8 cellular contexts compared by ENCODE assay signal in genomic region chr10:11178606-11179221, GRCh38.
DNase-seq lines count a peak whose midpoint lies in the region; ATAC-seq and TF ChIP-seq lines count a peak whose summit lies in the region.

No MANE protein-coding gene starts in this region.

- peak overlapping the region; percentile 65 for H3K4me2 ChIP-seq in smooth muscle cell

- H3K36me3 ChIP-seq in esophagus muscularis mucosa (peaks cover 0 to 37% (median 6%) of the 10 kb centered on the region in 4 donors), smooth muscle cell (ENCODE audit: low read depth) (no peaks in the 10 kb centered on the region), uterus (no peaks in the 10 kb centered on the region)

- H3K27ac ChIP-seq in esophagus muscularis mucosa (replicated peaks in 1 of 4), result peak overlapping the region; percentile 16 to 66 (median 50)
- peak overlapping the region; percentile 88 for H3K27ac ChIP-seq in smooth muscle cell (ENCODE audit: low read depth)
- H3K27ac ChIP-seq in uterus, result no peak overlapping the region

- DNase-seq in D341Med (ENCODE audit: low spot score), result peak; percentile 33
- peak; percentile 100 for DNase-seq in Jurkat, Clone E6-1 (ENCODE audit: low read depth, low spot score)
- DNase-seq in activated CD4-positive, alpha-beta T cell treated with anti-CD3 and anti-CD28 coated beads, Interleukin-2, amount 50 U/mL, for 4 hours, result peak; percentile 70 to 75
- DNase-seq in esophagus muscularis mucosa (ENCODE audit: extremely low spot score), result no peak
- DNase-seq in smooth muscle cell (lab: John Stamatoyannopoulos, UW; ENCODE audit: unreplicated experiment), result peak; percentile 5
- DNase-seq in uterus, result no peak
- no peak for DNase-seq in iPS-NIHi11 (ENCODE audit: low spot score)

- H3K4me1 ChIP-seq in esophagus muscularis mucosa (peaks cover 55 to 96% (median 75%) of the 10 kb centered on the region in 4 donors), smooth muscle cell (ENCODE audit: low read depth) (peaks cover 13% of the 10 kb centered on the region), uterus (no peaks in the 10 kb centered on the region)

- H4K20me1 ChIP-seq in smooth muscle cell (ENCODE audit: low read depth), result no peaks in the 10 kb centered on the region

- H3K9ac ChIP-seq in smooth muscle cell (ENCODE audit: low read depth), result peak overlapping the region; percentile 38

- peaks cover 9% of the 10 kb centered on the region for H3F3A ChIP-seq in smooth muscle cell (ENCODE audit: low read depth)

- peak overlapping the region; percentile 68 for H3K4me3 ChIP-seq in Jurkat, Clone E6-1 (ENCODE audit: low read length)
- H3K4me3 ChIP-seq in esophagus muscularis mucosa, result no peak overlapping the region
- no peak overlapping the region for H3K4me3 ChIP-seq in smooth muscle cell
- H3K4me3 ChIP-seq in uterus, result no peak overlapping the region

- TF ChIP-seq CTCF in esophagus muscularis mucosa (IDR thresholded peaks at IDR 0.05) (no peak), smooth muscle cell (IDR thresholded peaks at IDR 0.05; ENCODE audit: borderline replicate concordance, insufficient read depth, poor library complexity, severe bottlenecking) (no peak), uterus (IDR thresholded peaks at IDR 0.05) (no peak)

- H2AFZ ChIP-seq in smooth muscle cell (ENCODE audit: low read depth), result no peak overlapping the region

- WGBS in esophagus muscularis mucosa, result 40% methylated on average over 10 of the region's 10 CpGs
- 16% methylated on average over 10 of the region's 10 CpGs for WGBS in smooth muscle cell (ENCODE audit: low lambda C conversion rate)

- no peak for TF ChIP-seq EP300 in esophagus muscularis mucosa (IDR thresholded peaks at IDR 0.05)

- ATAC-seq in GM21447 (IDR thresholded peaks at IDR 0.05; ENCODE audit: unreplicated experiment), result peak; percentile 79

- no peaks in the 10 kb centered on the region for H3K27me3 ChIP-seq in esophagus muscularis mucosa
- H3K27me3 ChIP-seq in smooth muscle cell (ENCODE audit: low read depth), result no peaks in the 10 kb centered on the region
- H3K27me3 ChIP-seq in uterus, result no peaks in the 10 kb centered on the region

- intact Hi-C loops in esophagus muscularis mucosa (cut with DNase I) (no loop called here), uterus (cut with DNase I; ENCODE audit: low total_unique reads) (no loop called here)

- TF ChIP-seq POLR2A in esophagus muscularis mucosa (IDR thresholded peaks at IDR 0.05; ENCODE audit: low read depth) (no peak), uterus (IDR thresholded peaks at IDR 0.05) (no peak)

- H3K79me2 ChIP-seq in smooth muscle cell (ENCODE audit: low read depth), result no peaks in the 10 kb centered on the region

- H3K9me3 ChIP-seq in esophagus muscularis mucosa (no peaks in the 10 kb centered on the region), smooth muscle cell (replicated peaks; ENCODE audit: low read depth) (no peaks in the 10 kb centered on the region), uterus (no peaks in the 10 kb centered on the region)

Comparison
In these comparisons a context has a peak if more than half of its experiments do, and no peak if none do; other contexts are left out.
1. DNase-seq: peak in D341Med (single experiment), Jurkat, Clone E6-1 (single experiment), activated CD4-positive, alpha-beta T cell treated with anti-CD3 and anti-CD28 coated beads, Interleukin-2, amount 50 U/mL, for 4 hours (2 of 2) and smooth muscle cell (single experiment); none in esophagus muscularis mucosa (single experiment), uterus (0 of 2) and iPS-NIHi11 (single experiment).
2. H3K27ac ChIP-seq: peak in esophagus muscularis mucosa (4 of 4) and smooth muscle cell (single experiment); none in uterus (0 of 2).